Comparison of ENCODE assay signal across 17 cellular contexts in genomic region chr9:121844090-121844489, GRCh38.
DNase-seq lines count a peak whose midpoint lies in the region; ATAC-seq and TF ChIP-seq lines count a peak whose summit lies in the region.
"Had no signal": no experiment of that assay in that cellular context is flagged by ENCODE, and none has a peak within 500 bp of the region (broad histone marks: within the 10 kb centered on the region; RNA-seq: fewer than 3 reads in every experiment).

No MANE protein-coding gene starts in this region.

- H3K4me1 Mint-ChIP-seq in HFFc6 (ENCODE audit: low read depth) (peaks cover 33% of the 10 kb centered on the region), endothelial cell (ENCODE audit: unreplicated experiment) (peaks cover 11% of the 10 kb centered on the region)
- H3K4me1 Mint-ChIP-seq in activated T-helper 1 cell treated with anti-CD3 and anti-CD28 coated beads, Interleukin-12 subunit alpha, Interleukin-12 subunit beta, Interleukin-2, Interleukin-4 antibody, amounts not matched to agents 30 ng/mL and 10 ng/mL and 1 ng/mL, durations not matched to agents 14 hours and 24 hours and 36 hours (ENCODE audit: low read depth), result no peaks in the 10 kb centered on the region
- H3K4me1 Mint-ChIP-seq: activated T-helper 17 cell treated with anti-CD3 and anti-CD28 coated beads, Interleukin-2, amount 50 U/mL, for 72 hours had no signal

- ATAC-seq in left ventricle myocardium superior, result no peak
- ATAC-seq: activated T-helper 17 cell treated with anti-CD3 and anti-CD28 coated beads, Interleukin-2, amount 50 U/mL, for 72 hours; Panc1 had no signal

- H3K9me3 Mint-ChIP-seq in HFFc6 (peaks cover 10% of the 10 kb centered on the region), endothelial cell (ENCODE audit: unreplicated experiment) (peaks cover 8% of the 10 kb centered on the region)
- peaks cover 6% of the 10 kb centered on the region for H3K9me3 Mint-ChIP-seq in activated T-helper 1 cell treated with anti-CD3 and anti-CD28 coated beads, Interleukin-12 subunit alpha, Interleukin-12 subunit beta, Interleukin-2, Interleukin-4 antibody, amounts not matched to agents 30 ng/mL and 10 ng/mL and 1 ng/mL, durations not matched to agents 14 hours and 24 hours and 36 hours

- H3K27me3 Mint-ChIP-seq in HFFc6 (ENCODE audit: insufficient read depth) (no peaks in the 10 kb centered on the region; the same call in 1 of the 2 replicates), endothelial cell (ENCODE audit: unreplicated experiment) (peaks cover 18% of the 10 kb centered on the region)
- H3K27me3 Mint-ChIP-seq in activated T-helper 1 cell treated with anti-CD3 and anti-CD28 coated beads, Interleukin-12 subunit alpha, Interleukin-12 subunit beta, Interleukin-2, Interleukin-4 antibody, amounts not matched to agents 30 ng/mL and 10 ng/mL and 1 ng/mL, durations not matched to agents 14 hours and 24 hours and 36 hours (ENCODE audit: insufficient read depth), result peaks cover 6% of the 10 kb centered on the region
- H3K27me3 Mint-ChIP-seq: activated T-helper 17 cell treated with anti-CD3 and anti-CD28 coated beads, Interleukin-2, amount 50 U/mL, for 72 hours had no signal

- H3K4me3 Mint-ChIP-seq in HFFc6 (peak overlapping the region; percentile 29), endothelial cell (ENCODE audit: unreplicated experiment) (no peak overlapping the region)
- no peak overlapping the region for H3K4me3 Mint-ChIP-seq in activated T-helper 1 cell treated with anti-CD3 and anti-CD28 coated beads, Interleukin-12 subunit alpha, Interleukin-12 subunit beta, Interleukin-2, Interleukin-4 antibody, amounts not matched to agents 30 ng/mL and 10 ng/mL and 1 ng/mL, durations not matched to agents 14 hours and 24 hours and 36 hours
- H3K4me3 Mint-ChIP-seq: activated T-helper 17 cell treated with anti-CD3 and anti-CD28 coated beads, Interleukin-2, amount 50 U/mL, for 72 hours had no signal

- H3K27ac Mint-ChIP-seq in HFFc6 (peak overlapping the region; percentile 51), endothelial cell (ENCODE audit: unreplicated experiment) (peak overlapping the region; percentile 99)
- H3K27ac Mint-ChIP-seq in activated T-helper 1 cell treated with anti-CD3 and anti-CD28 coated beads, Interleukin-12 subunit alpha, Interleukin-12 subunit beta, Interleukin-2, Interleukin-4 antibody, amounts not matched to agents 30 ng/mL and 10 ng/mL and 1 ng/mL, durations not matched to agents 14 hours and 24 hours and 36 hours, result no peak overlapping the region
- H3K27ac Mint-ChIP-seq: activated T-helper 17 cell treated with anti-CD3 and anti-CD28 coated beads, Interleukin-2, amount 50 U/mL, for 72 hours had no signal

- TF ChIP-seq CTCF in HFFc6 (IDR thresholded peaks at IDR 0.05), result no peak
- TF ChIP-seq CTCF in endothelial cell (IDR thresholded peaks at IDR 0.05; ENCODE audit: unreplicated experiment), result no peak

- H3K36me3 Mint-ChIP-seq in HFFc6 (ENCODE audit: low read depth), result peaks cover 15% of the 10 kb centered on the region
- peaks cover 9% of the 10 kb centered on the region for H3K36me3 Mint-ChIP-seq in endothelial cell (ENCODE audit: low read depth, unreplicated experiment)
- no peaks in the 10 kb centered on the region for H3K36me3 Mint-ChIP-seq in activated T-helper 1 cell treated with anti-CD3 and anti-CD28 coated beads, Interleukin-12 subunit alpha, Interleukin-12 subunit beta, Interleukin-2, Interleukin-4 antibody, amounts not matched to agents 30 ng/mL and 10 ng/mL and 1 ng/mL, durations not matched to agents 14 hours and 24 hours and 36 hours (ENCODE audit: low read depth)

- DNase-seq in HFFc6, result peak; percentile 27
- peak; percentile 17 for DNase-seq in NCI-H69 (lab: John Stamatoyannopoulos, UW)
- no peak for DNase-seq in endothelial cell (ENCODE audit: low spot score)
- peak; percentile 79 for DNase-seq in pulmonary artery endothelial cell (ENCODE audit: low read depth, low spot score)
- DNase-seq in activated T-helper 1 cell treated with anti-CD3 and anti-CD28 coated beads, Interleukin-12 subunit alpha, Interleukin-12 subunit beta, Interleukin-2, Interleukin-4 antibody, amounts not matched to agents 30 ng/mL and 10 ng/mL and 1 ng/mL, durations not matched to agents 14 hours and 24 hours and 36 hours (ENCODE audit: low spot score), result no peak
- DNase-seq in left ventricle myocardium superior, result no peak
- DNase-seq in ecto neural progenitor cell (ENCODE audit: low spot score), result no peak
- DNase-seq: activated CD4-positive, CD25-positive, alpha-beta regulatory T cell treated with anti-CD3 and anti-CD28 coated beads, Interleukin-2, amount 50 U/mL, for 72 hours; AML-193; left ventricle myocardium inferior; NCI-H1694; NCI-H82; ovary; stimulated activated CD4-positive, alpha-beta T cell treated with anti-CD3 and anti-CD28 coated beads, Interleukin-2, amount 100 ng/mL, for 48 hours; T-helper 9 cell had no signal

- intact Hi-C loops in activated T-helper 1 cell treated with anti-CD3 and anti-CD28 coated beads, Interleukin-12 subunit alpha, Interleukin-12 subunit beta, Interleukin-2, Interleukin-4 antibody, amounts not matched to agents 30 ng/mL and 10 ng/mL and 1 ng/mL, durations not matched to agents 14 hours and 24 hours and 36 hours (cut with micrococcal nuclease), result no loop called here
- intact Hi-C loops in left ventricle myocardium superior (cut with micrococcal nuclease), result no loop called here

Comparison
In these comparisons a context has a peak if more than half of its experiments do, and no peak if none do; other contexts are left out.
1. DNase-seq: peak in HFFc6 (single experiment), NCI-H69 (single experiment) and pulmonary artery endothelial cell (single experiment); none in endothelial cell (single experiment), activated T-helper 1 cell treated with anti-CD3 and anti-CD28 coated beads, Interleukin-12 subunit alpha, Interleukin-12 subunit beta, Interleukin-2, Interleukin-4 antibody, amounts not matched to agents 30 ng/mL and 10 ng/mL and 1 ng/mL, durations not matched to agents 14 hours and 24 hours and 36 hours (single experiment), left ventricle myocardium superior (single experiment) and ecto neural progenitor cell (single experiment).